Comparison of ENCODE assay signal across 23 cellular contexts in the genomic region with DNA sequence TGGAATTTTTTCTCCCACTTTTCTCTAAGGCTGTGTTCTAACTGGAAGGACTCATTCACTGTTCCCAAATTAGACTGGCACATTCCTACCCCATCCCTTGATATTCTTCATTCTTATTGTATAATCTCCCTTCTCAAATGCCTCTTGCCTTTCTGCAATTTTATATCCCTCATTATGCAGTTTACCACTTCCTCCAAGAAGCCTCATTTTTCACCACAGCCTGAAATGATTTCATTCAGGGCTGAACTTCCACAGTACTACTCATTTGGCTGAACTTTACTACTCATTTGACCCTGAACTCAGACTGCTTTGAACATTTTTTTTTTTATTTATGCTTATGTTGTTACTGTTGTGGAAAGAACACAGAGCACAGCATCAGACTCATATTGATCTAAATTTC. TPM values are rescaled to one million over a fixed set of nuclear protein-coding genes. Genes with fewer than 3 reads are reported as not detected.
A peak's percentile ranks its signal among the peaks of the same experiment; 100 is the strongest.
DNase-seq lines count a peak whose midpoint lies in the region; ATAC-seq, FAIRE-seq and TF ChIP-seq lines count a peak whose summit lies in the region.
"Had no signal": no experiment of that assay in that cellular context is flagged by ENCODE, and none has a peak within 500 bp of the region (broad histone marks: within the 10 kb centered on the region; RNA-seq: fewer than 3 reads in every experiment).

No MANE protein-coding gene starts in this region.

- H3K27me3 ChIP-seq in astrocyte (ENCODE audit: insufficient read depth, low read length) (no peaks in the 10 kb centered on the region), foreskin keratinocyte (no peaks in the 10 kb centered on the region), HAP-1 (ENCODE audit: low read depth) (no peaks in the 10 kb centered on the region)
- H3K27me3 ChIP-seq: sigmoid colon, stomach, upper lobe of right lung had no signal

- peak overlapping the region; percentile 44 for H3K27ac ChIP-seq in astrocyte (ENCODE audit: low read depth, low read length)
- H3K27ac ChIP-seq in foreskin keratinocyte = no peak overlapping the region
- no peak overlapping the region for H3K27ac ChIP-seq in coronary artery
- H3K27ac ChIP-seq: KMS-11, sigmoid colon, stomach, upper lobe of right lung had no signal

- H3K27me3 Mint-ChIP-seq in astrocyte (ENCODE audit: low read depth, unreplicated experiment) = no peaks in the 10 kb centered on the region
- H3K27me3 Mint-ChIP-seq: activated naive CD8-positive, alpha-beta T cell treated with anti-CD3 and anti-CD28 coated beads for 36 hours had no signal

- no peak overlapping the region for H3K27ac Mint-ChIP-seq in astrocyte (ENCODE audit: unreplicated experiment)
- H3K27ac Mint-ChIP-seq: activated CD8-positive, alpha-beta T cell treated with anti-CD3 and anti-CD28 coated beads, Interleukin-2, amount 10 ng/mL, durations not matched to agents 7 days and 5 days; activated naive CD8-positive, alpha-beta T cell treated with anti-CD3 and anti-CD28 coated beads for 36 hours; CD8-positive, alpha-beta T cell had no signal

- H3K9me3 Mint-ChIP-seq in astrocyte (ENCODE audit: unreplicated experiment) = no peaks in the 10 kb centered on the region
- H3K9me3 Mint-ChIP-seq: activated naive CD8-positive, alpha-beta T cell treated with anti-CD3 and anti-CD28 coated beads for 36 hours; CD8-positive, alpha-beta T cell had no signal

- FAIRE-seq in astrocyte (lab: Jason Lieb, UNC) = peak; percentile 75
- FAIRE-seq: H54 had no signal

- no peaks in the 10 kb centered on the region for H4K20me1 ChIP-seq in astrocyte (ENCODE audit: insufficient read depth, low read length)

- H3K36me3 Mint-ChIP-seq in astrocyte (ENCODE audit: low read depth, unreplicated experiment) = no peaks in the 10 kb centered on the region
- H3K36me3 Mint-ChIP-seq: activated naive CD8-positive, alpha-beta T cell treated with anti-CD3 and anti-CD28 coated beads for 36 hours; CD8-positive, alpha-beta T cell had no signal

- no peak overlapping the region for H3K4me3 Mint-ChIP-seq in astrocyte (ENCODE audit: unreplicated experiment)
- H3K4me3 Mint-ChIP-seq: activated CD8-positive, alpha-beta T cell treated with anti-CD3 and anti-CD28 coated beads, Interleukin-2, amount 10 ng/mL, durations not matched to agents 7 days and 5 days; activated naive CD8-positive, alpha-beta T cell treated with anti-CD3 and anti-CD28 coated beads for 36 hours; CD8-positive, alpha-beta T cell had no signal

- H3K4me1 ChIP-seq in astrocyte (ENCODE audit: insufficient read depth, low read length) (peaks cover 22% of the 10 kb centered on the region), foreskin keratinocyte (peaks cover 13% of the 10 kb centered on the region), HAP-1 (peaks cover 30% of the 10 kb centered on the region)
- H3K4me1 ChIP-seq: upper lobe of right lung had no signal

- no peak overlapping the region for H2AFZ ChIP-seq in astrocyte (ENCODE audit: low read depth, low read length)

- peak; percentile 49 for ATAC-seq in foreskin keratinocyte
- ATAC-seq: activated CD8-positive, alpha-beta T cell treated with anti-CD3 and anti-CD28 coated beads, Interleukin-2, amount 10 ng/mL, durations not matched to agents 7 days and 5 days; CD8-positive, alpha-beta T cell; mucosa of descending colon; upper lobe of right lung had no signal

- H3K9me3 ChIP-seq in astrocyte (ENCODE audit: insufficient read depth, low read depth, low read length) (no peaks in the 10 kb centered on the region), HAP-1 (no peaks in the 10 kb centered on the region)
- H3K9me3 ChIP-seq: mucosa of descending colon, sigmoid colon, stomach, upper lobe of right lung had no signal

- peaks cover 16% of the 10 kb centered on the region for H3K4me1 Mint-ChIP-seq in astrocyte (ENCODE audit: low read depth, unreplicated experiment)
- H3K4me1 Mint-ChIP-seq: activated naive CD8-positive, alpha-beta T cell treated with anti-CD3 and anti-CD28 coated beads for 36 hours had no signal

- H3K79me2 ChIP-seq in astrocyte (ENCODE audit: insufficient read depth, low read length) = no peaks in the 10 kb centered on the region

- H3K36me3 ChIP-seq in astrocyte (ENCODE audit: insufficient read depth, low read length) = no peaks in the 10 kb centered on the region
- no peaks in the 10 kb centered on the region for H3K36me3 ChIP-seq in HAP-1 (replicated peaks)
- H3K36me3 ChIP-seq: sigmoid colon, stomach, upper lobe of right lung had no signal

- in situ Hi-C loops in HAP-1 (cut with MboI; ENCODE audit: low sequenced_read_pairs) = no loop called here

- peak; percentile 13 for DNase-seq in A172 (ENCODE audit: low spot score)
- peak; percentile 87 for DNase-seq in HCEC 1CT
- peak; percentile 62 for DNase-seq in astrocyte (ENCODE audit: low read depth)
- peak in 1 of 2 donors; percentile 45 for DNase-seq in foreskin keratinocyte
- no peak for DNase-seq in HAP-1 (ENCODE audit: low spot score in 2 of 2)
- no peak for DNase-seq in activated CD4-positive, CD25-positive, alpha-beta regulatory T cell (lab: John Stamatoyannopoulos, UW)
- DNase-seq in coronary artery (ENCODE audit: low spot score) = no peak
- DNase-seq in stimulated activated CD4-positive, alpha-beta T cell treated with anti-CD3 and anti-CD28 coated beads, Interleukin-4, amount 100 ng/mL, for 24 hours = no peak
- DNase-seq: activated CD8-positive, alpha-beta T cell treated with anti-CD3 and anti-CD28 coated beads, Interleukin-2, amount 10 ng/mL, durations not matched to agents 7 days and 5 days; activated naive CD8-positive, alpha-beta T cell treated with anti-CD3 and anti-CD28 coated beads for 36 hours; activated T-cell treated with anti-CD3 and anti-CD28 coated beads, Interleukin-2, amount 50 U/mL, for 48 hours; CD8-positive, alpha-beta T cell; effector memory CD4-positive, alpha-beta T cell; mucosa of descending colon; NCI-H1105; NCI-H510A treated with DMSO at 0.1 percent for 48 hours; occipital lobe; stomach; T-helper 1 cell; upper lobe of right lung had no signal

- H3K4me3 ChIP-seq in astrocyte (ENCODE audit: insufficient read depth, low read depth, low read length) (no peak overlapping the region), HAP-1 (no peak overlapping the region), coronary artery (no peak overlapping the region)
- H3K4me3 ChIP-seq: mucosa of descending colon, sigmoid colon, stomach, upper lobe of right lung had no signal

- peak overlapping the region; percentile 63 for H3K4me2 ChIP-seq in astrocyte (ENCODE audit: low read length)
- H3K4me2 ChIP-seq: KMS-11 had no signal

- peak overlapping the region; percentile 12 for H3K9ac ChIP-seq in astrocyte (ENCODE audit: low read length)
- H3K9ac ChIP-seq: KMS-11 had no signal

- TF ChIP-seq CTCF in astrocyte (IDR thresholded peaks at IDR 0.05; ENCODE audit: insufficient read depth, low read depth, low read length) = no peak
- TF ChIP-seq CTCF in foreskin keratinocyte (conservative IDR thresholded peaks at IDR 0.05) = no peak
- no peak for TF ChIP-seq CTCF in coronary artery (IDR thresholded peaks at IDR 0.05)

RNA-seq across cellular contexts. Expression of a gene that starts 32.7 kb away (rescaled TPM):
- total RNA-seq in A172 (2014; rRNA removed; shearing (Covaris generic)) = 0.02 and 0.38 TPM in 2 replicates
- total RNA-seq in astrocyte (4.2 and 5.4 TPM in 2 replicates), foreskin keratinocyte (0.42 and 0.48 TPM in 2 replicates)
- polyA plus RNA-seq in foreskin keratinocyte = 0.04 and 0.09 TPM in 2 replicates
- total RNA-seq: activated CD8-positive, alpha-beta T cell treated with anti-CD3 and anti-CD28 coated beads, Interleukin-2, amount 10 ng/mL, durations not matched to agents 7 days and 5 days; activated naive CD8-positive, alpha-beta T cell treated with anti-CD3 and anti-CD28 coated beads for 36 hours; CD8-positive, alpha-beta T cell had no signal

Comparison
In these comparisons a context has a peak if more than half of its experiments do, and no peak if none do; other contexts are left out.
1. DNase-seq: peak in A172 (single experiment), HCEC 1CT (single experiment) and astrocyte (single experiment); none in HAP-1 (0 of 2), activated CD4-positive, CD25-positive, alpha-beta regulatory T cell (0 of 4), coronary artery (single experiment) and stimulated activated CD4-positive, alpha-beta T cell treated with anti-CD3 and anti-CD28 coated beads, Interleukin-4, amount 100 ng/mL, for 24 hours (single experiment).